Comparison of ENCODE assay signal across 8 cellular contexts in genomic region chr20:18496740-18497592, GRCh38. TPM values are rescaled to one million over a fixed set of nuclear protein-coding genes. Genes with fewer than 3 reads are reported as not detected.
DNase-seq lines count a peak whose midpoint lies in the region; ATAC-seq and TF ChIP-seq lines count a peak whose summit lies in the region.

Gene RBBP9, minus strand, starts transcription at chr20:18497225. Its CDS starts 58 bp downstream, at chr20:18497167.

- H4K20me1 ChIP-seq in OCI-LY1 (ENCODE audit: insufficient read depth, low read length) = no peaks in the 10 kb centered on the region

- H3K9me3 ChIP-seq in OCI-LY1 (ENCODE audit: low read length) = no peaks in the 10 kb centered on the region
- H3K9me3 ChIP-seq in mononuclear cell (ENCODE audit: low read depth, low read length) = no peaks in the 10 kb centered on the region

- intact Hi-C loops in Calu3 (cut with micrococcal nuclease; ENCODE audit: unreplicated experiment) = no loop called here

- H3K27me3 ChIP-seq in OCI-LY1 (ENCODE audit: insufficient read depth, low read length) (no peaks in the 10 kb centered on the region), mononuclear cell (ENCODE audit: insufficient read depth, low read length) (no peaks in the 10 kb centered on the region)

- H3K9me2 ChIP-seq in OCI-LY1 (ENCODE audit: low read depth, low read length) = no peaks in the 10 kb centered on the region

- no peaks in the 10 kb centered on the region for H3K79me2 ChIP-seq in OCI-LY1 (ENCODE audit: insufficient read depth, low read length)

- peak; percentile 59 for DNase-seq in Calu3
- peak; percentile 83 for DNase-seq in HT1080 (ENCODE audit: low read depth)
- DNase-seq in activated CD8-positive, alpha-beta memory T cell treated with anti-CD3 and anti-CD28 coated beads, Interleukin-2, amount 50 U/mL, for 48 hours = peak; percentile 89
- DNase-seq in epidermal melanocyte (ENCODE audit: insufficient read length, low spot score) = peak; percentile 50
- DNase-seq in stimulated activated CD8-positive, alpha-beta memory T cell treated with anti-CD3 and anti-CD28 coated beads, Interleukin-2, amount 100 ng/mL, for 48 hours (ENCODE audit: low read depth in 2 of 2) = peak; percentile 67 to 71

- CTCF ChIA-PET in Calu3 (lab: Charles Lee) = no interaction called here

- H2AFZ ChIP-seq in OCI-LY1 (ENCODE audit: low read length) = peak within 1 kb of the TSS; percentile 82

- H3K9me3 Mint-ChIP-seq in Calu3 (ENCODE audit: low read depth, unreplicated experiment) = no peaks in the 10 kb centered on the region

- H3K27ac ChIP-seq in OCI-LY1 (ENCODE audit: low read depth, low read length, poor library complexity, severe bottlenecking) = peak within 1 kb of the TSS; percentile 27

- H3K4me1 Mint-ChIP-seq in Calu3 (ENCODE audit: low read depth, unreplicated experiment) = no peaks in the 10 kb centered on the region

- no peaks in the 10 kb centered on the region for H3F3A ChIP-seq in OCI-LY1 (ENCODE audit: insufficient read depth, low read length)

- peak within 1 kb of the TSS; percentile 86 for H3K4me3 ChIP-seq in OCI-LY1 (ENCODE audit: low read depth, low read length, poor library complexity, severe bottlenecking)
- peak within 1 kb of the TSS; percentile 87 for H3K4me3 ChIP-seq in mononuclear cell (ENCODE audit: low read length)

- peaks cover 9% of the 10 kb centered on the region; the same call in 1 of the 2 replicates for H3K36me3 ChIP-seq in OCI-LY1 (ENCODE audit: insufficient read depth, low read length)

- H3K4me3 Mint-ChIP-seq in Calu3 (ENCODE audit: low read depth, unreplicated experiment) = peak within 1 kb of the TSS; percentile 74

- H3K27ac Mint-ChIP-seq in Calu3 (ENCODE audit: unreplicated experiment) = no peak within 1 kb of the TSS

- ATAC-seq in GM21367 (IDR thresholded peaks at IDR 0.05; ENCODE audit: unreplicated experiment) = peak; percentile 96

- TF ChIP-seq CTCF in Calu3 (IDR thresholded peaks at IDR 0.05; ENCODE audit: unreplicated experiment) (no peak), OCI-LY1 (IDR thresholded peaks at IDR 0.05; ENCODE audit: low read length) (no peak)

- H3K36me3 Mint-ChIP-seq in Calu3 (ENCODE audit: insufficient read depth, unreplicated experiment) = peaks cover 10% of the 10 kb centered on the region

- H3K4me1 ChIP-seq in OCI-LY1 (ENCODE audit: insufficient read depth, low read length, severe bottlenecking) (peaks cover 15% of the 10 kb centered on the region), mononuclear cell (ENCODE audit: insufficient read depth, low read length) (peaks cover 24% of the 10 kb centered on the region)

- no TSS peak for BruUV-seq in Calu3 (replicated peaks; lab: Mats Ljungman, UMichigan)

- H3K27me3 Mint-ChIP-seq in Calu3 (ENCODE audit: unreplicated experiment) = no peaks in the 10 kb centered on the region

- H3K9ac ChIP-seq in OCI-LY1 (ENCODE audit: low read length) = peak within 1 kb of the TSS; percentile 82

- H3K4me2 ChIP-seq in OCI-LY1 (ENCODE audit: low read length) = peak within 1 kb of the TSS; percentile 77

RNA-seq across cellular contexts. Expression of gene RBBP9, which starts in this region (rescaled TPM):
- total RNA-seq in Calu3 (2022) = 3.5 and 5.5 TPM in 2 replicates
- total RNA-seq in HT1080 (2014; rRNA removed; shearing (Covaris generic)) = 17.1 and 17.4 TPM in 2 replicates
- polyA plus RNA-seq in HT1080 (2015; cell fraction: cytosol; rRNA removed) = 12.2 and 17.8 TPM in 2 replicates
- polyA plus RNA-seq in HT1080 (2015; cell fraction: nucleus; rRNA removed) = 10.1 and 11.4 TPM in 2 replicates
- 5.4 TPM for total RNA-seq in mononuclear cell

Comparison
In these comparisons a context has a peak if more than half of its experiments do, and no peak if none do; other contexts are left out.
1. Peak in every context shown above with its lines: DNase-seq, ATAC-seq, H3K4me3 ChIP-seq and H3K27ac ChIP-seq.